1 cellular context compared by ENCODE assay signal in the genomic region with DNA sequence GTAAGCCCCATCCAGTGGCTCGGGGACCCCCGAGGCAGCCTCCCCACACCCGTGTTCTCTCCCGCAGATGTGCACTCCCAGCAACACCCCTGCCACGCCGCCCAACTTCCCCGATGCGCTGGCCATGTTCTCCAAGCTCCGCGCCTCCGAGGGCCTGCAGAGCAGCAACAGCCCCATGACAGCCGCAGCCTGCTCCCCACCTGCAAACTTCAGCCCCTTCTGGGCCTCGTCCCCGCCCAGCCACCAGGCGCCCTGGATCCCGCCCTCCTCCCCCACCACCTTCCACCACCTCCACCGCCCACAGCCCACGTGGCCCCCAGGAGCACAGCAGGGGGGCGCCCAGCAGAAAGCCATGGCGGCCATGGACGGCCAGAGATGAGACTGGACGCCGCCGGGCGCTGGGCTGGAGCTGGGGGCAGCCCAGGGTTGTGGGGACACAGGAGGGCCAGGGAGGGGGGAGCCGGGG.
TF ChIP-seq lines count a peak whose summit lies in the region.

No MANE protein-coding gene starts in this region.

TF ChIP-seq in WTC11, 78 proteins besides CTCF, POLR2A, EP300 and RAD21 (continued from another document):
- no peak for TF ChIP-seq PRDM15 (CRISPR knock-in tag; IDR thresholded peaks at IDR 0.05)
- no peak for TF ChIP-seq ZNF532 (CRISPR knock-in tag; IDR thresholded peaks at IDR 0.05; ENCODE audit: borderline replicate concordance)
- TF ChIP-seq CREM (CRISPR knock-in tag; IDR thresholded peaks at IDR 0.05) = no peak
- no peak for TF ChIP-seq SMAD3 (CRISPR knock-in tag; IDR thresholded peaks at IDR 0.05; ENCODE audit: borderline replicate concordance)
- TF ChIP-seq FOXK1 (CRISPR knock-in tag; IDR thresholded peaks at IDR 0.05) = no peak
- TF ChIP-seq FOXP1 (CRISPR knock-in tag; IDR thresholded peaks at IDR 0.05; ENCODE audit: borderline replicate concordance) = no peak
- TF ChIP-seq, protein P1, sequence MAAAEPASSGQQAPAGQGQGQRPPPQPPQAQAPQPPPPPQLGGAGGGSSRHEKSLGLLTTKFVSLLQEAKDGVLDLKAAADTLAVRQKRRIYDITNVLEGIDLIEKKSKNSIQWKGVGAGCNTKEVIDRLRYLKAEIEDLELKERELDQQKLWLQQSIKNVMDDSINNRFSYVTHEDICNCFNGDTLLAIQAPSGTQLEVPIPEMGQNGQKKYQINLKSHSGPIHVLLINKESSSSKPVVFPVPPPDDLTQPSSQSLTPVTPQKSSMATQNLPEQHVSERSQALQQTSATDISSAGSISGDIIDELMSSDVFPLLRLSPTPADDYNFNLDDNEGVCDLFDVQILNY (CRISPR knock-in tag; IDR thresholded peaks at IDR 0.05) = no peak
- no peak for TF ChIP-seq ZNF512 (CRISPR knock-in tag; IDR thresholded peaks at IDR 0.05; ENCODE audit: borderline replicate concordance)
- no peak for TF ChIP-seq ZNF263 (CRISPR knock-in tag; IDR thresholded peaks at IDR 0.05; ENCODE audit: low read depth)
